In the genomic region with DNA sequence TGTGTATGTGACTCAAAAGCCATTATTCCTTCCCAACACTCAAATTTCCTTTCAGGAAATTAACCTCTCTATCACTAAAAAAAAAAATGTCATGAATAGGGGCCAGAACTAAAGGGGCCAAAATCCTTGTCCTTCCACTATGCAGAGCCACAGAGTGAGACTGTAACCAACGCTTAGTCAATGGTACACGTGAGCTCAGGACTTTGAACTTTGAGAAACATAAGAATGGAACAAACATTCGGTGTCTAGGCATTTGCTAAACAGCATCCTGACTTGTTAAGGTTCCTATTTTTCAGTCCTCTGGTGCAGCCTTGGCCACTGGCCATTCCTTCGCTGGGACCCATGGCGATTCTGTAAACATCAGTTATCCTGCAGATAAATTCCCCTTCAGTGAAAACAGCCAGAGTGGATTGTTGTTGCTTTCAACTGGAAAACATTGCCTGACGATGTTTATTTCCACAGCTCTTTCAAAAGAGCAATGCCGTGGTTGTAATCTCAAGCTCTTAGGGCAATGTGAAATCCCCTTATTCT, we compare ENCODE assay signal across 16 cellular contexts.
"Had no signal": no experiment of that assay in that cellular context is flagged by ENCODE, and none has a peak within 500 bp of the region (broad histone marks: within the 10 kb centered on the region; RNA-seq: fewer than 3 reads in every experiment).

No MANE protein-coding gene starts in this region.

- ATAC-seq: activated CD4-positive, alpha-beta T cell treated with anti-CD3 and anti-CD28 coated beads for 36 hours; body of pancreas; left colon; T-cell had no signal

- H3K9me3 ChIP-seq: adrenal gland, body of pancreas had no signal

- H3K36me3 ChIP-seq: adrenal gland had no signal

- H3K4me3 ChIP-seq: adrenal gland, body of pancreas had no signal

- H3K4me1 ChIP-seq: adrenal gland had no signal

- H3K27ac ChIP-seq: adrenal gland, body of pancreas, VCaP had no signal

- DNase-seq: activated CD4-positive, alpha-beta memory T cell treated with anti-CD3 and anti-CD28 coated beads, Interleukin-2, amount 10 ng/mL, durations not matched to agents 7 days and 5 days; activated CD4-positive, alpha-beta T cell treated with anti-CD3 and anti-CD28 coated beads for 36 hours; activated CD8-positive, alpha-beta memory T cell treated with anti-CD3 and anti-CD28 coated beads, Interleukin-2, amount 50 U/mL, for 48 hours; activated naive CD4-positive, alpha-beta T cell; adrenal gland; dermis blood vessel endothelial cell; erythroblast; glutamatergic neuron; mesenchymal stem cell; stimulated activated CD4-positive, alpha-beta T cell treated with anti-CD3 and anti-CD28 coated beads, Interleukin-4, amount 100 ng/mL, for 1 hour; stimulated activated CD8-positive, alpha-beta memory T cell treated with anti-CD3 and anti-CD28 coated beads, Interleukin-4, amount 100 ng/mL, for 48 hours; T-cell; T1000 had no signal

- H3K27me3 ChIP-seq: adrenal gland, body of pancreas had no signal
